In the genomic region with DNA sequence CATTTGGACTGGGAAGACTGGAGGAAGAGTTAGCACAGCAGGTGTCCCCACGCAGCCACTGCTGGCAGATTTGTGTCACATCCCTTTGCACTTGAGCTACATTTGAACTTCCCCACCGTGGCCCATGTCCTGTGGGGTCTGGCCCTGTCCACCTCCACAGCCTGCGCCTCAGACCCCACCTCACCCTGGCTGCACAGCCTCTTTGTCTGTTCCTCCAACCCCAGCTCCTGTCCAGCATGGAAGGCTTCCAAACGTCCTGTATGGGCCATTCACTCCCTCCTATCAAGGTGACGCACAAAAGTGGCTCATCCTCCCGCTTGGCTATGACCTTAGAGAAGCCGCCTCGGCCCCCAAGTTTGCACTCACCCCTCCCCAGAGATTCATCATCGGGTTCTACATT, we compare ENCODE assay signal across 1 cellular context.
TF ChIP-seq lines count a peak whose summit lies in the region.

No MANE protein-coding gene starts in this region.

TF ChIP-seq in H1, 55 proteins besides CTCF, POLR2A, EP300 and RAD21:
- TF ChIP-seq HDAC6 (IDR thresholded peaks at IDR 0.05; ENCODE audit: low read depth, low read length), result no peak
